Comparison of ENCODE assay signal across 18 cellular contexts in genomic region chr16:32632096-32632495, GRCh38. TPM values are rescaled to one million over a fixed set of nuclear protein-coding genes. Genes with fewer than 3 reads are reported as not detected.
"Had no signal": no experiment of that assay in that cellular context is flagged by ENCODE, and none has a peak within 500 bp of the region (broad histone marks: within the 10 kb centered on the region; RNA-seq: fewer than 3 reads in every experiment).

No MANE protein-coding gene starts in this region.

RNA-seq across cellular contexts. Expression of gene TP53TG3, which starts 43.9 kb away (rescaled TPM):
- total RNA-seq: activated naive CD4-positive, alpha-beta T cell treated with anti-CD3 and anti-CD28 coated beads for 36 hours; activated naive CD4-positive, alpha-beta T cell treated with anti-CD3 and anti-CD28 coated beads, Interleukin-2, amount 50 U/mL, for 72 hours; activated naive CD8-positive, alpha-beta T cell treated with anti-CD3 and anti-CD28 coated beads for 36 hours; activated naive CD8-positive, alpha-beta T cell treated with anti-CD3 and anti-CD28 coated beads, Interleukin-2, amount 10 ng/mL, durations not matched to agents 7 days and 5 days; activated T-cell treated with anti-CD3 and anti-CD28 coated beads, Interleukin-2, amount 50 U/mL, for 4 hours; activated T-cell treated with anti-CD3 and anti-CD28 coated beads, Interleukin-2, amount 50 U/mL, for 72 hours; activated T-helper 1 cell treated with anti-CD3 and anti-CD28 coated beads, Interleukin-12 subunit alpha, Interleukin-12 subunit beta, Interleukin-2, Interleukin-4 antibody, amounts not matched to agents 30 ng/mL and 10 ng/mL and 1 ng/mL, durations not matched to agents 14 hours and 24 hours and 36 hours; activated T-helper 17 cell treated with anti-CD3 and anti-CD28 coated beads, Interleukin-2, amount 50 U/mL, for 72 hours; activated T-helper 2 cell treated with anti-CD3 and anti-CD28 coated beads, Interferon-gamma antibody, Interleukin-2, Interleukin-4, amounts not matched to agents 10 μg/mL and 5 μg/mL and 100 μg/mL, durations not matched to agents 14 hours and 24 hours and 36 hours; aorta; ascending aorta; astrocyte; body of pancreas; bronchial epithelial cell; cardiac muscle cell; cerebellum; chondrocyte had no signal
- polyA plus RNA-seq: adrenal gland, cardiac muscle cell had no signal
